In genomic region chr3:148839805-148840204, GRCh38 we compare ENCODE assay signal across 22 cellular contexts.
DNase-seq lines count a peak whose midpoint lies in the region; ATAC-seq lines count a peak whose summit lies in the region.
"Had no signal": no experiment of that assay in that cellular context is flagged by ENCODE, and none has a peak within 500 bp of the region (broad histone marks: within the 10 kb centered on the region; RNA-seq: fewer than 3 reads in every experiment).

No MANE protein-coding gene starts in this region.

- ATAC-seq in GM18511 (IDR thresholded peaks at IDR 0.05; ENCODE audit: unreplicated experiment) (peak; percentile 78), GM21381 (IDR thresholded peaks at IDR 0.05; ENCODE audit: unreplicated experiment) (peak; percentile 64), HG02852 (IDR thresholded peaks at IDR 0.05; ENCODE audit: unreplicated experiment) (peak; percentile 54), HG03565 (IDR thresholded peaks at IDR 0.05; ENCODE audit: unreplicated experiment) (peak; percentile 66), HG03442 (IDR thresholded peaks at IDR 0.05; ENCODE audit: unreplicated experiment) (no peak)
- ATAC-seq: activated CD4-positive, CD25-positive, alpha-beta regulatory T cell treated with anti-CD3 and anti-CD28 coated beads, Interleukin-2, amount 50 U/mL, for 24 hours; natural killer cell; stimulated activated naive CD8-positive, alpha-beta T cell treated with anti-CD3 and anti-CD28 coated beads, Interleukin-15, amount 100 ng/mL, for 72 hours; upper lobe of right lung had no signal

- DNase-seq in activated T-cell treated with anti-CD3 and anti-CD28 coated beads for 4 hours (no peak), NCI-H1105 treated with DMSO at 0.1 percent for 48 hours (lab: John Stamatoyannopoulos, UW) (no peak), NCI-H748 treated with DMSO at 0.1 percent for 48 hours (lab: John Stamatoyannopoulos, UW) (no peak)
- DNase-seq: ACHN; activated effector memory CD4-positive, alpha-beta T cell treated with Interleukin-2 at 50 U/mL for 16 hours; foreskin melanocyte; HFFc6; Kasumi-1; natural killer cell; NCI-H82; Peyer's patch; SK-N-SH; stimulated activated CD4-positive, alpha-beta T cell treated with anti-CD3 and anti-CD28 coated beads, Interleukin-2, amount 100 ng/mL, for 24 hours; stimulated activated naive CD8-positive, alpha-beta T cell treated with anti-CD3 and anti-CD28 coated beads, Interleukin-15, amount 100 ng/mL, for 72 hours; T1000; upper lobe of right lung had no signal
